13 cellular contexts compared by ENCODE assay signal in the genomic region with DNA sequence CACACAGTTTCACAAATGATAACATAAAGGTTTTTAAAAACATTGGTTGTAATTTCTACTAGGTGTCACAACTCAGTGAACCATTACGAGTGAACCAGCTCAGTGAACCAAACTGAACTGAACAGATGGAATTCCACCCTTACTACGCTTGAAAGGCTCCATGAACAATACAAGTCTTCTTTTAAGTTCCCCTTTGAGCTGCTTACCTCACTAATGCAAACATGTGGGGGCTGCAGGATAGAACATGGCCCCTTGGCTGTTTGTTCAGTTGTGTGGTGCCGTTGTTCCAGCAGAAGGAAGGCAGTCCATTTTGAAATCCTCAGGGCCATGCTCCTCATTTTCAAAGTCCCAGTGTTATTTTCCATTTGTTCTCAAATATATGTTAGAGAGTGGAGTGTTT. TPM values are rescaled to one million over a fixed set of nuclear protein-coding genes. Genes with fewer than 3 reads are reported as not detected.
DNase-seq lines count a peak whose midpoint lies in the region; ATAC-seq and TF ChIP-seq lines count a peak whose summit lies in the region.
"Had no signal": no experiment of that assay in that cellular context is flagged by ENCODE, and none has a peak within 500 bp of the region (broad histone marks: within the 10 kb centered on the region; RNA-seq: fewer than 3 reads in every experiment).

No MANE protein-coding gene starts in this region.

- H3K27ac Mint-ChIP-seq in activated CD4-positive, alpha-beta T cell treated with anti-CD3 and anti-CD28 coated beads, Interleukin-2, amount 10 ng/mL, durations not matched to agents 24 days and 14 days = no peak overlapping the region
- H3K27ac Mint-ChIP-seq: activated T-helper 17 cell treated with anti-CD3 and anti-CD28 coated beads, Interleukin-2, amount 50 U/mL, for 72 hours had no signal

- no peaks in the 10 kb centered on the region for H3K9me3 Mint-ChIP-seq in activated CD4-positive, alpha-beta T cell treated with anti-CD3 and anti-CD28 coated beads, Interleukin-2, amount 10 ng/mL, durations not matched to agents 24 days and 14 days

- H3K27me3 ChIP-seq in vagina (no peaks in the 10 kb centered on the region), transverse colon (no peaks in the 10 kb centered on the region)
- H3K27me3 ChIP-seq: esophagus muscularis mucosa had no signal

- H3K9me3 ChIP-seq in vagina (no peaks in the 10 kb centered on the region), transverse colon (peaks cover 0 to 5% of the 10 kb centered on the region in 2 donors)

- no peak for TF ChIP-seq CTCF in vagina (IDR thresholded peaks at IDR 0.05)
- TF ChIP-seq CTCF in transverse colon (IDR thresholded peaks at IDR 0.05) = no peak

- TF ChIP-seq EP300 in transverse colon (IDR thresholded peaks at IDR 0.05; ENCODE audit: low read depth) = no peak

- WGBS in transverse colon (ENCODE audit: low coverage in 1 of 2), 2 donors = 76 to 78% methylated on average over 2 to 3 of the region's 3 CpGs

- no peak for TF ChIP-seq POLR2A in GM18505 (IDR thresholded peaks at IDR 0.05; ENCODE audit: borderline replicate concordance, extremely low read depth, insufficient read depth, insufficient read length)
- TF ChIP-seq POLR2A in vagina (IDR thresholded peaks at IDR 0.05) = no peak
- TF ChIP-seq POLR2A in transverse colon (IDR thresholded peaks at IDR 0.05) = no peak

- in situ Hi-C loops in transverse colon (cut with MboI; ENCODE audit: low pct_ligation_motif_present in 1 of 4, low pct_unique_long_range_greater_than_20kb in 1 of 4, low sequenced_read_pairs in 3 of 4) = no loop called here

- ATAC-seq in GM18505 (IDR thresholded peaks at IDR 0.05; ENCODE audit: unreplicated experiment) = peak; percentile 97
- ATAC-seq in GM21529 (IDR thresholded peaks at IDR 0.05; ENCODE audit: unreplicated experiment) = peak; percentile 92
- peak; percentile 93 for ATAC-seq in HG03432 (IDR thresholded peaks at IDR 0.05; ENCODE audit: unreplicated experiment)
- ATAC-seq in esophagus mucosa = peak; percentile 48
- ATAC-seq: activated T-helper 17 cell treated with anti-CD3 and anti-CD28 coated beads, Interleukin-2, amount 50 U/mL, for 72 hours had no signal

- DNase-seq in RKO (ENCODE audit: low spot score) = no peak
- no peak for DNase-seq in vagina (ENCODE audit: extremely low spot score in 2 of 2)
- DNase-seq in transverse colon = no peak
- no peak for DNase-seq in activated CD4-positive, alpha-beta T cell treated with anti-CD3 and anti-CD28 coated beads, Interleukin-2, amount 10 ng/mL, durations not matched to agents 24 days and 14 days
- DNase-seq: DND-41, IMR-90, SIG-M5 had no signal

- H3K36me3 ChIP-seq in vagina = no peaks in the 10 kb centered on the region
- H3K36me3 ChIP-seq in transverse colon = no peaks in the 10 kb centered on the region
- H3K36me3 ChIP-seq: esophagus muscularis mucosa had no signal

- no peaks in the 10 kb centered on the region for H3K36me3 Mint-ChIP-seq in activated CD4-positive, alpha-beta T cell treated with anti-CD3 and anti-CD28 coated beads, Interleukin-2, amount 10 ng/mL, durations not matched to agents 24 days and 14 days (ENCODE audit: low read depth)

- no peaks in the 10 kb centered on the region for H3K4me1 ChIP-seq in vagina
- H3K4me1 ChIP-seq in transverse colon = no peaks in the 10 kb centered on the region
- H3K4me1 ChIP-seq: esophagus muscularis mucosa had no signal

- no peak overlapping the region for H3K27ac ChIP-seq in vagina
- H3K27ac ChIP-seq in transverse colon = no peak overlapping the region
- H3K27ac ChIP-seq: esophagus muscularis mucosa had no signal

- no peaks in the 10 kb centered on the region for H3K4me1 Mint-ChIP-seq in activated CD4-positive, alpha-beta T cell treated with anti-CD3 and anti-CD28 coated beads, Interleukin-2, amount 10 ng/mL, durations not matched to agents 24 days and 14 days
- H3K4me1 Mint-ChIP-seq: activated T-helper 17 cell treated with anti-CD3 and anti-CD28 coated beads, Interleukin-2, amount 50 U/mL, for 72 hours had no signal

- H3K4me3 Mint-ChIP-seq in activated CD4-positive, alpha-beta T cell treated with anti-CD3 and anti-CD28 coated beads, Interleukin-2, amount 10 ng/mL, durations not matched to agents 24 days and 14 days = no peak overlapping the region
- H3K4me3 Mint-ChIP-seq: activated T-helper 17 cell treated with anti-CD3 and anti-CD28 coated beads, Interleukin-2, amount 50 U/mL, for 72 hours had no signal

- H3K27me3 Mint-ChIP-seq in activated CD4-positive, alpha-beta T cell treated with anti-CD3 and anti-CD28 coated beads, Interleukin-2, amount 10 ng/mL, durations not matched to agents 24 days and 14 days = no peaks in the 10 kb centered on the region

- H3K4me3 ChIP-seq in vagina (no peak overlapping the region), transverse colon (no peak overlapping the region)
- H3K4me3 ChIP-seq: esophagus muscularis mucosa had no signal

- intact Hi-C loops in vagina (cut with DNase I) (no loop called here), transverse colon (cut with DNase I; ENCODE audit: low total_unique reads) (no loop called here)
- intact Hi-C loops in activated CD4-positive, alpha-beta T cell treated with anti-CD3 and anti-CD28 coated beads, Interleukin-2, amount 10 ng/mL, durations not matched to agents 24 days and 14 days (cut with micrococcal nuclease) = no loop called here

RNA-seq across cellular contexts. Expression of a gene that starts 30.7 kb away (rescaled TPM):
- 0.16 TPM for total RNA-seq in esophagus mucosa
- total RNA-seq in vagina = 0.98 TPM
- under 1 TPM in 3 of 4 donors, not detected in 1; 0.14 to 0.75 (median 0.64) TPM for total RNA-seq in transverse colon
- not detected in 2 replicates for total RNA-seq in activated CD4-positive, alpha-beta T cell treated with anti-CD3 and anti-CD28 coated beads, Interleukin-2, amount 10 ng/mL, durations not matched to agents 24 days and 14 days
- total RNA-seq: activated T-helper 17 cell treated with anti-CD3 and anti-CD28 coated beads, Interleukin-2, amount 50 U/mL, for 72 hours; IMR-90 had no signal
